Comparison of ENCODE assay signal across 16 cellular contexts in the genomic region with DNA sequence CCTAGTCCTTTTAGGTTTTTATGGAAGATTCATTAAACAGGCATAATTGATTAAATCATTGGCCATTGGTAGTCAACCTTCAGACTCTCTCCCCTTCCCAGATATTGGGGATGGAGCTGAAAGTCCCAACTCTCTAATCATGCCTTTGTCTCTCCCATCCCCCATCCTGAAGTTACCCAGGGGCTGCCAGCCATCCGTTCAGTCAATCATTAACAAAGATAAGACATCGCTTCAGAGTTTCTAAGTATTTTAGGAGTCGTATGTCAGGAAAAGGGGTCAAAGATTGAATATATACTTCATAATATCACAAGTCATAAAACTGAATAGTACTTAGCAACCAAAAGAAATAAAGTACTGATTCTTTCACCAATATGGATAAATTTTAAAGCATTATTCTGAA.
"Had no signal": no experiment of that assay in that cellular context is flagged by ENCODE, and none has a peak within 500 bp of the region (broad histone marks: within the 10 kb centered on the region; RNA-seq: fewer than 3 reads in every experiment).

No MANE protein-coding gene starts in this region.

- H3K4me3 Mint-ChIP-seq: activated T-helper 1 cell treated with anti-CD3 and anti-CD28 coated beads, Interleukin-12 subunit alpha, Interleukin-12 subunit beta, Interleukin-2, Interleukin-4 antibody, amounts not matched to agents 30 ng/mL and 10 ng/mL and 1 ng/mL, durations not matched to agents 14 hours and 24 hours and 36 hours; natural killer cell had no signal

- H3K4me3 ChIP-seq: dorsolateral prefrontal cortex, esophagus muscularis mucosa, SK-N-MC had no signal

- H3K27ac Mint-ChIP-seq: activated naive CD8-positive, alpha-beta T cell treated with anti-CD3 and anti-CD28 coated beads, Interleukin-2, amount 10 ng/mL, durations not matched to agents 7 days and 5 days; activated T-helper 1 cell treated with anti-CD3 and anti-CD28 coated beads, Interleukin-12 subunit alpha, Interleukin-12 subunit beta, Interleukin-2, Interleukin-4 antibody, amounts not matched to agents 30 ng/mL and 10 ng/mL and 1 ng/mL, durations not matched to agents 14 hours and 24 hours and 36 hours; natural killer cell had no signal

- H3K27ac ChIP-seq: dorsolateral prefrontal cortex, esophagus muscularis mucosa, SK-N-MC had no signal

- H3K27me3 Mint-ChIP-seq: activated naive CD8-positive, alpha-beta T cell treated with anti-CD3 and anti-CD28 coated beads, Interleukin-2, amount 10 ng/mL, durations not matched to agents 7 days and 5 days had no signal

- DNase-seq: activated naive CD4-positive, alpha-beta T cell; activated naive CD8-positive, alpha-beta T cell treated with anti-CD3 and anti-CD28 coated beads, Interleukin-2, amount 10 ng/mL, durations not matched to agents 7 days and 5 days; anterior cingulate cortex; dorsolateral prefrontal cortex; hippocampal formation; natural killer cell; stimulated activated CD4-positive, alpha-beta T cell treated with anti-CD3 and anti-CD28 coated beads, Interleukin-15, amount 100 ng/mL, for 24 hours; stimulated activated CD4-positive, alpha-beta T cell treated with anti-CD3 and anti-CD28 coated beads, Interleukin-4, amount 100 ng/mL, for 1 hour; stimulated activated naive CD4-positive, alpha-beta T cell; T-helper 1 cell; T1000; trophoblast cell had no signal

- ATAC-seq: activated CD4-positive, CD25-positive, alpha-beta regulatory T cell treated with anti-CD3 and anti-CD28 coated beads, Interleukin-2, amount 50 U/mL, for 24 hours; natural killer cell had no signal

- H3K27me3 ChIP-seq: esophagus muscularis mucosa had no signal

- H3K9me3 Mint-ChIP-seq: activated naive CD8-positive, alpha-beta T cell treated with anti-CD3 and anti-CD28 coated beads, Interleukin-2, amount 10 ng/mL, durations not matched to agents 7 days and 5 days; activated T-helper 1 cell treated with anti-CD3 and anti-CD28 coated beads, Interleukin-12 subunit alpha, Interleukin-12 subunit beta, Interleukin-2, Interleukin-4 antibody, amounts not matched to agents 30 ng/mL and 10 ng/mL and 1 ng/mL, durations not matched to agents 14 hours and 24 hours and 36 hours; natural killer cell had no signal

- H3K36me3 Mint-ChIP-seq: activated naive CD8-positive, alpha-beta T cell treated with anti-CD3 and anti-CD28 coated beads, Interleukin-2, amount 10 ng/mL, durations not matched to agents 7 days and 5 days; natural killer cell had no signal

- H3K4me1 Mint-ChIP-seq: activated naive CD8-positive, alpha-beta T cell treated with anti-CD3 and anti-CD28 coated beads, Interleukin-2, amount 10 ng/mL, durations not matched to agents 7 days and 5 days had no signal

- H3K36me3 ChIP-seq: esophagus muscularis mucosa had no signal

- H3K4me1 ChIP-seq: esophagus muscularis mucosa had no signal

- H3K9me3 ChIP-seq: esophagus muscularis mucosa had no signal
